Comparison of ENCODE assay signal across 10 cellular contexts in the genomic region with DNA sequence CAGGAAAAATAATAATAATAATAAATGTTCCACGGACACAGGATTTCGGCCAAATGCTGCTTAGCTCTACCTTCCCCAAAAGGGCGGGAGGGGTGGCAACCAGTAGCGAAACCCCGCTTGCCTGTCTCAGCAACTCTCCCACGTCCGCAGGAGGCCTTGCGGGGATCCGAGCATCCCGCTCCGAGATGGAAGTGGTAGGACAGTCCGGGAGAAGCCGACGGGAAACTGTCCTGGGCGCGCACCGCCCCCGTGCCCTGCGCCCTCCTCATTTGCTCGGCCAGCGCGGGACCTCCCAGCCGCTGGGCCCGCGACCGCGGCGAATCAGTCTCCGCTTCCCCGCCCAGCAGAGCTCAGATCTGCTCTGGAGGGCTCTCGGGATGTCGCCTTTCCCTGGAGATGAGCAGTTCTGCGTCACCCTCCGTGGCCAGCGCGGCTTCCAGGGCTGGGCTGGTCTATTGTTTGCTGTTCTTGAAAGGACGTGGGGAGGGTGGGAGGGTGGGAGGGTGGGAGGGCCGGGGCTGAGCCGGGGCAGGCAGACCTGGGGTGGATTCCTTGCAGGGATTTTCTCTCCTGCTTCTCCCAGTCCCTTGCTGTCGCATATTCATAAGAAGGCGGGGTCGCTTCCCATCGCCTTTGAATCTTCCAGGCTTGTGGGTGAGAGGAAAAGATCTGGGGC. TPM values are rescaled to one million over a fixed set of nuclear protein-coding genes. Genes with fewer than 3 reads are reported as not detected.
DNase-seq lines count a peak whose midpoint lies in the region; ATAC-seq and TF ChIP-seq lines count a peak whose summit lies in the region.
"Had no signal": no experiment of that assay in that cellular context is flagged by ENCODE, and none has a peak within 500 bp of the region (broad histone marks: within the 10 kb centered on the region; RNA-seq: fewer than 3 reads in every experiment).

No MANE protein-coding gene starts in this region.

- peak overlapping the region; percentile 79 for H3K4me2 ChIP-seq in parathyroid adenoma (ENCODE audit: low read length)

- no peaks in the 10 kb centered on the region for H3K4me1 ChIP-seq in parathyroid adenoma

- peaks cover 7% of the 10 kb centered on the region for H3K9me3 ChIP-seq in parathyroid adenoma (ENCODE audit: control insufficient read depth, low read length)

- H2AFZ ChIP-seq in parathyroid adenoma, result peak overlapping the region; percentile 28

- H3K27ac Mint-ChIP-seq in immature natural killer cell, result no peak overlapping the region

- no peak overlapping the region for H3K9ac ChIP-seq in parathyroid adenoma

- H3K27me3 ChIP-seq in parathyroid adenoma (ENCODE audit: control insufficient read depth, insufficient read depth, low read length), result no peaks in the 10 kb centered on the region

- H3K4me1 Mint-ChIP-seq in immature natural killer cell, result no peaks in the 10 kb centered on the region

- H3K36me3 Mint-ChIP-seq in immature natural killer cell, result no peaks in the 10 kb centered on the region

- DNase-seq in D341Med (ENCODE audit: low spot score) (peak; percentile 78), NCI-H510A treated with DMSO at 0.1 percent for 48 hours (lab: John Stamatoyannopoulos, UW) (peak; percentile 32), fibroblast of villous mesenchyme (ENCODE audit: low read depth) (peak; percentile 5), OCI-M2 (lab: John Stamatoyannopoulos, UW; ENCODE audit: unreplicated experiment) (no peak), immature natural killer cell (no peak)
- DNase-seq: activated CD4-positive, alpha-beta T cell treated with anti-CD3 and anti-CD28 coated beads for 1 hour had no signal

- H3K4me3 Mint-ChIP-seq in immature natural killer cell, result no peak overlapping the region

- peak overlapping the region; percentile 41 for H3K4me3 ChIP-seq in fibroblast of villous mesenchyme (ENCODE audit: low read depth, low read length)
- H3K4me3 ChIP-seq in parathyroid adenoma (ENCODE audit: low read depth, low read length), result peak overlapping the region; percentile 36

- no peak for ATAC-seq in HG03442 (IDR thresholded peaks at IDR 0.05; ENCODE audit: unreplicated experiment)
- ATAC-seq in GM21825 (IDR thresholded peaks at IDR 0.05; ENCODE audit: unreplicated experiment), result no peak

- H3K27ac ChIP-seq in parathyroid adenoma, result no peak overlapping the region
- H3K27ac ChIP-seq: skin epidermis had no signal

- H3K9me3 Mint-ChIP-seq in immature natural killer cell, result peaks cover 6 to 21% (median 10%) of the 10 kb centered on the region in 6 donors

- TF ChIP-seq CTCF in fibroblast of villous mesenchyme (IDR thresholded peaks at IDR 0.05; ENCODE audit: insufficient read depth, low read depth, low read length) (no peak), parathyroid adenoma (IDR thresholded peaks at IDR 0.05) (no peak)

- H3K36me3 ChIP-seq in parathyroid adenoma (ENCODE audit: control insufficient read depth, insufficient read depth, low read length), result peaks cover 3% of the 10 kb centered on the region

- H3K79me2 ChIP-seq in parathyroid adenoma, result no peaks in the 10 kb centered on the region

- H3K27me3 Mint-ChIP-seq in immature natural killer cell (ENCODE audit: low read depth in 3 of 3), result peaks cover 10 to 36% (median 17%) of the 10 kb centered on the region in 3 donors

RNA-seq across cellular contexts. Expression of gene PABPC3, which starts 48.8 kb away (rescaled TPM):
- under 0.01 TPM in 2 replicates for total RNA-seq in fibroblast of villous mesenchyme
- under 1 TPM in 1 of 3 donors, not detected in 2; 0.09 TPM for polyA plus RNA-seq in immature natural killer cell

Comparison
In these comparisons a context has a peak if more than half of its experiments do, and no peak if none do; other contexts are left out.
1. DNase-seq: peak in D341Med (single experiment), NCI-H510A treated with DMSO at 0.1 percent for 48 hours (single experiment) and fibroblast of villous mesenchyme (single experiment); none in OCI-M2 (single experiment) and immature natural killer cell (0 of 3).